ENCODE assay signal across 11 cellular contexts in genomic region chr3:49501258-49501609, GRCh38. TPM values are rescaled to one million over a fixed set of nuclear protein-coding genes. Genes with fewer than 3 reads are reported as not detected.
DNase-seq lines count a peak whose midpoint lies in the region; TF ChIP-seq lines count a peak whose summit lies in the region.
"Had no signal": no experiment of that assay in that cellular context is flagged by ENCODE, and none has a peak within 500 bp of the region (broad histone marks: within the 10 kb centered on the region; RNA-seq: fewer than 3 reads in every experiment).

No MANE protein-coding gene starts in this region.

- peaks cover 23% of the 10 kb centered on the region for H3K79me1 ChIP-seq in mesenchymal stem cell (replicated peaks; ENCODE audit: low read length, poor library complexity, severe bottlenecking)

- peak overlapping the region; percentile 77 for H3K9ac ChIP-seq in mesenchymal stem cell (ENCODE audit: low read length)

- no peak overlapping the region for H2AK5ac ChIP-seq in mesenchymal stem cell (ENCODE audit: low read length, severe bottlenecking)

- H3K27me3 ChIP-seq in Peyer's patch = no peaks in the 10 kb centered on the region
- no peaks in the 10 kb centered on the region for H3K27me3 ChIP-seq in mesenchymal stem cell (ENCODE audit: control insufficient read depth in 1 of 2, insufficient read depth in 1 of 2, low read length in 2 of 2)
- H3K27me3 ChIP-seq in testis = no peaks in the 10 kb centered on the region

- no peak overlapping the region for H2AFZ ChIP-seq in mesenchymal stem cell (ENCODE audit: low read depth, low read length)

- H4K8ac ChIP-seq in mesenchymal stem cell (ENCODE audit: low read length) = no peak overlapping the region

- H4K91ac ChIP-seq in mesenchymal stem cell (ENCODE audit: low read length) = no peak overlapping the region

- H3K36me3 ChIP-seq in Peyer's patch (no peaks in the 10 kb centered on the region), mesenchymal stem cell (ENCODE audit: control insufficient read depth in 1 of 2, insufficient read depth in 2 of 2, low read depth in 1 of 2, low read length in 2 of 2) (peaks cover 0 to 2% of the 10 kb centered on the region in 2 experiments), testis (ENCODE audit: low read depth, missing control alignments) (no peaks in the 10 kb centered on the region)

- H2BK12ac ChIP-seq in mesenchymal stem cell (ENCODE audit: low read length in 2 of 2) = no peak overlapping the region

- TF ChIP-seq POLR2A in Peyer's patch (IDR thresholded peaks at IDR 0.05) (no peak), testis (IDR thresholded peaks at IDR 0.05) (no peak)

- H2BK120ac ChIP-seq in mesenchymal stem cell (ENCODE audit: low read depth, low read length) = no peak overlapping the region

- no peaks in the 10 kb centered on the region for H3K9me3 ChIP-seq in Peyer's patch
- no peaks in the 10 kb centered on the region for H3K9me3 ChIP-seq in mesenchymal stem cell (ENCODE audit: control insufficient read depth, low read length)
- no peaks in the 10 kb centered on the region for H3K9me3 ChIP-seq in testis

- TF ChIP-seq CTCF in Peyer's patch (IDR thresholded peaks at IDR 0.05) = no peak
- no peak for TF ChIP-seq CTCF in testis (IDR thresholded peaks at IDR 0.05)

- H3K18ac ChIP-seq in mesenchymal stem cell (ENCODE audit: low read depth in 1 of 2, low read length in 2 of 2) = peak overlapping the region in 1 of 2 experiments; percentile 8

- no peak overlapping the region for H3K23ac ChIP-seq in mesenchymal stem cell (ENCODE audit: low read length in 2 of 2)

- no peak overlapping the region for H3K4ac ChIP-seq in mesenchymal stem cell (ENCODE audit: low read depth in 1 of 2, low read length in 2 of 2)

- DNase-seq in Peyer's patch (no peak), epithelial cell of prostate (ENCODE audit: low read depth, low spot score) (no peak), mesenchymal stem cell (no peak), testis (no peak), DMS79 (lab: John Stamatoyannopoulos, UW) (no peak), RKO (ENCODE audit: low spot score) (no peak)
- DNase-seq in stimulated activated naive CD4-positive, alpha-beta T cell treated with Interleukin-2 at 50 U/mL for 16 hours (lab: John Stamatoyannopoulos, UW) = no peak
- DNase-seq in activated CD4-positive, CD25-positive, alpha-beta regulatory T cell (lab: John Stamatoyannopoulos, UW) = no peak
- DNase-seq: activated T-cell treated with anti-CD3 and anti-CD28 coated beads, Interleukin-2, amount 50 U/mL, for 48 hours; central memory CD4-positive, alpha-beta T cell; NCI-H1048 had no signal

- no peak overlapping the region for H2BK15ac ChIP-seq in mesenchymal stem cell (ENCODE audit: low read depth, poor library complexity, severe bottlenecking)

- H3K4me1 ChIP-seq in Peyer's patch (peaks cover 0 to 27% (median 3%) of the 10 kb centered on the region in 4 donors), mesenchymal stem cell (ENCODE audit: control insufficient read depth, insufficient read depth, low read depth, low read length) (peaks cover 20% of the 10 kb centered on the region), testis (peaks cover 12% of the 10 kb centered on the region)

- WGBS in mesenchymal stem cell = 100% methylated on average over 3 of the region's 3 CpGs
- WGBS in testis, 2 donors = 82 to 87% methylated on average over 3 of the region's 3 CpGs

- peak overlapping the region in 3 of 4 donors; percentile 71 to 87 (median 74) for H3K27ac ChIP-seq in Peyer's patch
- H3K27ac ChIP-seq in epithelial cell of prostate = peak overlapping the region; percentile 89
- H3K27ac ChIP-seq in mesenchymal stem cell (ENCODE audit: low read length, poor library complexity, severe bottlenecking) = peak overlapping the region; percentile 17
- peak overlapping the region; percentile 50 to 60 for H3K27ac ChIP-seq in testis

- no peak overlapping the region for H2BK5ac ChIP-seq in mesenchymal stem cell (ENCODE audit: low read depth, low read length, poor library complexity, severe bottlenecking)

- H3K14ac ChIP-seq in mesenchymal stem cell (ENCODE audit: low read length in 2 of 2) = no peak overlapping the region

- no peak overlapping the region for H3K4me2 ChIP-seq in mesenchymal stem cell (ENCODE audit: low read length, poor library complexity, severe bottlenecking)

- H3K4me3 ChIP-seq in Peyer's patch (no peak overlapping the region), mesenchymal stem cell (ENCODE audit: insufficient read depth in 1 of 2, low read depth in 1 of 2, low read length in 2 of 2) (peak overlapping the region in 1 of 2 experiments; percentile 9), testis (no peak overlapping the region)

- intact Hi-C loops in testis (cut with DNase I; ENCODE audit: low total_unique reads) = no loop called here

RNA-seq across cellular contexts. Expression of gene DAG1, which starts 31.2 kb away (rescaled TPM):
- total RNA-seq in Peyer's patch = 10 to 100 TPM; 11.6 to 79.2 (median 62.6) TPM
- polyA plus RNA-seq in mesenchymal stem cell (2013, experiment 1 of 2) = 80.5 TPM
- 79.1 TPM for polyA plus RNA-seq in mesenchymal stem cell (2013, experiment 2 of 2)
- total RNA-seq in testis = 100 to 1,000 TPM; 169 to 216 TPM
- 85.8 TPM for polyA plus RNA-seq in testis (ENCODE audit: insufficient read depth, low read depth, low replicate concordance)

RNA-seq across cellular contexts. Expression of gene BSN, which starts 53.0 kb away (rescaled TPM):
- total RNA-seq in Peyer's patch (1 to 10 TPM in 1 of 4 donors, under 1 TPM in 3; 0.18 to 3.3 (median 0.85) TPM), testis (10 to 100 TPM; 18.9 to 25.3 TPM)
- polyA plus RNA-seq in mesenchymal stem cell (2013, experiment 1 of 2) = 0.03 TPM
- polyA plus RNA-seq in mesenchymal stem cell (2013, experiment 2 of 2) = 0.01 TPM
- 9.9 TPM for polyA plus RNA-seq in testis (ENCODE audit: insufficient read depth, low read depth, low replicate concordance)

Comparison
In these comparisons a context has a peak if more than half of its experiments do, and no peak if none do; other contexts are left out.
1. H3K27ac ChIP-seq: peak in every context shown above with its lines; median percentile 89 in epithelial cell of prostate; 74 in Peyer's patch; 55 in testis; 17 in mesenchymal stem cell.
2. RNA of gene BSN, which starts 53.0 kb away (total RNA-seq): 18.9 to 25.3 TPM in testis; 0.18 to 3.3 TPM in Peyer's patch; every median in the first group is over 4 times any median in the second.